Comparison of ENCODE assay signal across 16 cellular contexts in the genomic region with DNA sequence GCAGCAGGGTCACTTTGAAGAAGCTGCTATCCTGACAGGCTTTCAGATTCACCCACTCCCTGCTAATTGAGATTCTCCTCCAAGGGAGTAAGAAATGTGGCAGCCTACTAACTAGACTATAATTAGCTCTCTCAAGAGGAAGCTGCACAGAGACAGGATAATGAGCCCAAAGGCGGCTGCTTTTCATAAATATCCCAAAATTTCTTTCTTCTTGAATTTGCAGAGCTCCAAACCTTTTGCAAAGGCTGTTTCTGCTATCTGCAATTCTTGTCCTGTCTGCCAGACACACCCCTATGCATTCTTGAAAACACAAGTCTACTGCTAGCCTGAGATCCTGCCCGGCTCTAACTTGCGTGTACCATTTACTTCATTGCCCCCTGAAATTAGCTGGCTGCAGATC. TPM values are rescaled to one million over a fixed set of nuclear protein-coding genes. Genes with fewer than 3 reads are reported as not detected.
DNase-seq lines count a peak whose midpoint lies in the region; ATAC-seq and TF ChIP-seq lines count a peak whose summit lies in the region.
"Had no signal": no experiment of that assay in that cellular context is flagged by ENCODE, and none has a peak within 500 bp of the region (broad histone marks: within the 10 kb centered on the region; RNA-seq: fewer than 3 reads in every experiment).

No MANE protein-coding gene starts in this region.

- no peaks in the 10 kb centered on the region for H3K27me3 ChIP-seq in foreskin keratinocyte
- no peaks in the 10 kb centered on the region for H3K27me3 ChIP-seq in gastrocnemius medialis

- peaks cover 22% of the 10 kb centered on the region for H3K4me1 Mint-ChIP-seq in activated T-cell treated with anti-CD3 and anti-CD28 coated beads, Interleukin-2, amount 50 U/mL, for 72 hours (ENCODE audit: low read depth)

- H3K4me3 ChIP-seq in gastrocnemius medialis, result no peak overlapping the region

- TF ChIP-seq POLR2A in gastrocnemius medialis (IDR thresholded peaks at IDR 0.05), result no peak

- H3K27ac ChIP-seq in foreskin keratinocyte, result peak overlapping the region; percentile 72
- peak overlapping the region in 3 of 4 donors; percentile 9 to 22 (median 12) for H3K27ac ChIP-seq in gastrocnemius medialis

- no peaks in the 10 kb centered on the region for H3K9me3 ChIP-seq in gastrocnemius medialis

- peak overlapping the region; percentile 48 for H3K27ac Mint-ChIP-seq in activated T-cell treated with anti-CD3 and anti-CD28 coated beads, Interleukin-2, amount 50 U/mL, for 72 hours
- H3K27ac Mint-ChIP-seq: activated CD4-positive, alpha-beta T cell treated with anti-CD3 and anti-CD28 coated beads, Interleukin-2, amount 10 ng/mL, durations not matched to agents 24 days and 14 days had no signal

- intact Hi-C loops in gastrocnemius medialis (cut with DNase I; ENCODE audit: low total_unique reads), result no loop called here

- TF ChIP-seq CTCF in foreskin keratinocyte (conservative IDR thresholded peaks at IDR 0.05), result no peak
- no peak for TF ChIP-seq CTCF in gastrocnemius medialis (IDR thresholded peaks at IDR 0.05 in 4 of 5, conservative IDR thresholded peaks at IDR 0.05 in 1 of 5)

- no peak for ATAC-seq in activated T-cell treated with anti-CD3 and anti-CD28 coated beads, Interleukin-2, amount 50 U/mL, for 72 hours (replicated peaks in 1 of 2)
- no peak for ATAC-seq in foreskin keratinocyte
- no peak for ATAC-seq in gastrocnemius medialis
- no peak for ATAC-seq in GM19455 (IDR thresholded peaks at IDR 0.05; ENCODE audit: unreplicated experiment)
- ATAC-seq: activated naive CD4-positive, alpha-beta T cell treated with anti-CD3 and anti-CD28 coated beads, Interleukin-2, amount 50 U/mL, for 72 hours had no signal

- H3K4me3 Mint-ChIP-seq in activated T-cell treated with anti-CD3 and anti-CD28 coated beads, Interleukin-2, amount 50 U/mL, for 72 hours, result no peak overlapping the region
- H3K4me3 Mint-ChIP-seq: activated CD4-positive, alpha-beta T cell treated with anti-CD3 and anti-CD28 coated beads, Interleukin-2, amount 10 ng/mL, durations not matched to agents 24 days and 14 days had no signal

- peaks cover 0 to 8% of the 10 kb centered on the region in 2 donors for H3K36me3 Mint-ChIP-seq in activated T-cell treated with anti-CD3 and anti-CD28 coated beads, Interleukin-2, amount 50 U/mL, for 72 hours (ENCODE audit: insufficient read depth in 2 of 2)

- H3K4me1 ChIP-seq in foreskin keratinocyte (peaks cover 40% of the 10 kb centered on the region), gastrocnemius medialis (peaks cover 82 to 84% of the 10 kb centered on the region in 2 donors)

- no peaks in the 10 kb centered on the region for H3K36me3 ChIP-seq in gastrocnemius medialis

- in situ Hi-C loops in gastrocnemius medialis (cut with MboI; ENCODE audit: low sequenced_read_pairs in 4 of 4), result no loop called here

- DNase-seq in activated T-cell treated with anti-CD3 and anti-CD28 coated beads, Interleukin-2, amount 50 U/mL, for 72 hours, result no peak
- DNase-seq in activated T-cell treated with anti-CD3 and anti-CD28 coated beads for 4 hours (no peak), NCI-H2227 treated with DMSO at 0.1 percent for 48 hours (lab: John Stamatoyannopoulos, UW) (peak; percentile 72), foreskin keratinocyte (no peak), gastrocnemius medialis (no peak), globus pallidus (ENCODE audit: low spot score) (no peak), SHP77 (lab: John Stamatoyannopoulos, UW) (no peak)
- DNase-seq: activated CD4-positive, alpha-beta T cell treated with anti-CD3 and anti-CD28 coated beads, Interleukin-2, amount 10 ng/mL, durations not matched to agents 24 days and 14 days; Calu3; GDM1; NCI-H2171 treated with DMSO at 0.1 percent for 48 hours; T1000 had no signal

- no peaks in the 10 kb centered on the region for H3K9me3 Mint-ChIP-seq in activated T-cell treated with anti-CD3 and anti-CD28 coated beads, Interleukin-2, amount 50 U/mL, for 72 hours
- H3K9me3 Mint-ChIP-seq: activated CD4-positive, alpha-beta T cell treated with anti-CD3 and anti-CD28 coated beads, Interleukin-2, amount 10 ng/mL, durations not matched to agents 24 days and 14 days; activated naive CD4-positive, alpha-beta T cell treated with anti-CD3 and anti-CD28 coated beads, Interleukin-2, amount 50 U/mL, for 72 hours had no signal

- H3K27me3 Mint-ChIP-seq in activated T-cell treated with anti-CD3 and anti-CD28 coated beads, Interleukin-2, amount 50 U/mL, for 72 hours (ENCODE audit: low read depth), result no peaks in the 10 kb centered on the region
- H3K27me3 Mint-ChIP-seq: activated CD4-positive, alpha-beta T cell treated with anti-CD3 and anti-CD28 coated beads, Interleukin-2, amount 10 ng/mL, durations not matched to agents 24 days and 14 days had no signal

RNA-seq across cellular contexts. Expression of a gene that starts 54.0 kb away (rescaled TPM):
- total RNA-seq in activated T-cell treated with anti-CD3 and anti-CD28 coated beads, Interleukin-2, amount 50 U/mL, for 72 hours, result not detected
- total RNA-seq in foreskin keratinocyte (not detected in 2 replicates), gastrocnemius medialis (not detected)
- polyA plus RNA-seq in foreskin keratinocyte, result not detected in 2 replicates
- total RNA-seq: activated CD4-positive, alpha-beta T cell treated with anti-CD3 and anti-CD28 coated beads, Interleukin-2, amount 10 ng/mL, durations not matched to agents 24 days and 14 days; activated naive CD4-positive, alpha-beta T cell treated with anti-CD3 and anti-CD28 coated beads, Interleukin-2, amount 50 U/mL, for 72 hours; Calu3; SK-MEL-5; ureter had no signal
